In genomic region chr12:55931780-55932545, GRCh38 we compare ENCODE assay signal across 8 cellular contexts. TPM values are rescaled to one million over a fixed set of nuclear protein-coding genes. Genes with fewer than 3 reads are reported as not detected.
A peak's percentile ranks its signal among the peaks of the same experiment; 100 is the strongest.
DNase-seq lines count a peak whose midpoint lies in the region; ATAC-seq and TF ChIP-seq lines count a peak whose summit lies in the region.

No MANE protein-coding gene starts in this region.

- no peaks in the 10 kb centered on the region for H3K27me3 ChIP-seq in HL-60 (ENCODE audit: insufficient read depth, poor library complexity, severe bottlenecking)
- no peaks in the 10 kb centered on the region for H3K27me3 ChIP-seq in thymus (ENCODE audit: control insufficient read depth, insufficient read depth)

- H3K4me1 Mint-ChIP-seq in CD14-positive monocyte = peaks cover 61% of the 10 kb centered on the region
- H3K4me1 Mint-ChIP-seq in activated CD4-positive, alpha-beta memory T cell treated with anti-CD3 and anti-CD28 coated beads for 36 hours (ENCODE audit: low read depth) = peaks cover 55% of the 10 kb centered on the region

- CTCF ChIA-PET in activated CD4-positive, alpha-beta memory T cell treated with anti-CD3 and anti-CD28 coated beads for 36 hours (lab: Charles Lee) = interaction anchor here (1.1 to 10.8 kb wide), 5 partner anchors 8 to 192 kb away, joined by 3 to 130 read pairs (median 11); partner anchors contain the start of genes GDF11, ORMDL2 and SARNP

- peak overlapping the region; percentile 61 for H3K4me3 ChIP-seq in HL-60 (replicated peaks; ENCODE audit: insufficient read depth, low read length)
- H3K4me3 ChIP-seq in mesodermal cell (ENCODE audit: extremely low read depth, insufficient read depth, low read length, poor library complexity, severe bottlenecking) = peak overlapping the region; percentile 62
- peak overlapping the region; percentile 70 for H3K4me3 ChIP-seq in thymus (ENCODE audit: low read length)

- H3K9me3 Mint-ChIP-seq in CD14-positive monocyte = no peaks in the 10 kb centered on the region
- no peaks in the 10 kb centered on the region for H3K9me3 Mint-ChIP-seq in activated CD4-positive, alpha-beta memory T cell treated with anti-CD3 and anti-CD28 coated beads for 36 hours

- no peaks in the 10 kb centered on the region for H3K9me3 ChIP-seq in mesodermal cell (ENCODE audit: control insufficient read depth, low read length)
- no peaks in the 10 kb centered on the region for H3K9me3 ChIP-seq in thymus (ENCODE audit: control insufficient read depth)

- H3K4me3 Mint-ChIP-seq in CD14-positive monocyte = peak overlapping the region; percentile 97 to 99
- H3K4me3 Mint-ChIP-seq in activated CD4-positive, alpha-beta memory T cell treated with anti-CD3 and anti-CD28 coated beads for 36 hours = peak overlapping the region; percentile 96

- 1 to 4% methylated on average over 26 to 40 of the region's 60 CpGs for WGBS in mesodermal cell (ENCODE audit: insufficient coverage in 2 of 2), 2 experiments
- under 1% methylated on average over 60 of the region's 60 CpGs for WGBS in thymus

- H3K27ac Mint-ChIP-seq in CD14-positive monocyte = peak overlapping the region; percentile 85 to 99 (median 94)
- peak overlapping the region; percentile 98 for H3K27ac Mint-ChIP-seq in activated CD4-positive, alpha-beta memory T cell treated with anti-CD3 and anti-CD28 coated beads for 36 hours

- intact Hi-C loops in CD14-positive monocyte (cut with micrococcal nuclease) = loop anchor here in 1 of 2 donors (5.0 kb wide), 1 partner anchor 35 kb away; the partner anchor contains the start of genes CDK2 and PMEL
- intact Hi-C loops in activated CD4-positive, alpha-beta memory T cell treated with anti-CD3 and anti-CD28 coated beads for 36 hours (cut with micrococcal nuclease) = loop anchor here (1.0 to 10.0 kb wide), 5 partner anchors 33 to 949 kb away; partner anchors contain the start of genes MYL6B, PA2G4 and PTGES3

- H3K27ac ChIP-seq in HL-60 (replicated peaks) (peak overlapping the region; percentile 62), epithelial cell of prostate (peak overlapping the region; percentile 99), mesodermal cell (ENCODE audit: low read depth, low read length, severe bottlenecking) (peak overlapping the region; percentile 45), thymus (ENCODE audit: low read depth) (peak overlapping the region; percentile 94)

- peaks cover 13 to 17% of the 10 kb centered on the region in 2 donors for H3K36me3 Mint-ChIP-seq in CD14-positive monocyte
- peaks cover 62% of the 10 kb centered on the region for H3K36me3 Mint-ChIP-seq in activated CD4-positive, alpha-beta memory T cell treated with anti-CD3 and anti-CD28 coated beads for 36 hours

- H3K4me1 ChIP-seq in mesodermal cell (ENCODE audit: control insufficient read depth, insufficient read depth, low read length, poor library complexity, severe bottlenecking) (peaks cover 42% of the 10 kb centered on the region), thymus (ENCODE audit: control insufficient read depth, insufficient read depth, low read length) (peaks cover 23% of the 10 kb centered on the region)

- H3K36me3 ChIP-seq in mesodermal cell (ENCODE audit: control insufficient read depth, insufficient read depth, low read length) = peaks cover under 1% of the 10 kb centered on the region
- H3K36me3 ChIP-seq in thymus (ENCODE audit: control insufficient read depth, insufficient read depth) = peaks cover 24% of the 10 kb centered on the region

- DNase-seq in CD14-positive monocyte (ENCODE audit: low spot score) (no peak), HL-60 (ENCODE audit: low read depth in 1 of 2, low spot score in 1 of 2) (peak in 1 of 2 experiments; percentile 5), epithelial cell of prostate (ENCODE audit: low read depth, low spot score) (no peak)
- peak; percentile 47 for DNase-seq in activated CD4-positive, alpha-beta memory T cell treated with anti-CD3 and anti-CD28 coated beads for 36 hours

- peaks cover 0 to 3% (median 1%) of the 10 kb centered on the region in 3 donors for H3K27me3 Mint-ChIP-seq in CD14-positive monocyte (ENCODE audit: low read depth in 3 of 3)
- H3K27me3 Mint-ChIP-seq in activated CD4-positive, alpha-beta memory T cell treated with anti-CD3 and anti-CD28 coated beads for 36 hours = no peaks in the 10 kb centered on the region

- TF ChIP-seq CTCF in CD14-positive monocyte (IDR thresholded peaks at IDR 0.05) (no peak), HL-60 (IDR thresholded peaks at IDR 0.05; ENCODE audit: insufficient read depth, low read length) (no peak)

- ATAC-seq in GM19023 (IDR thresholded peaks at IDR 0.05; ENCODE audit: unreplicated experiment) = no peak
- no peak for ATAC-seq in GM19328 (IDR thresholded peaks at IDR 0.05; ENCODE audit: unreplicated experiment)

- POLR2A ChIA-PET in activated CD4-positive, alpha-beta memory T cell treated with anti-CD3 and anti-CD28 coated beads for 36 hours (lab: Charles Lee) = interaction anchor here (0.6 to 1.2 kb wide), 5 partner anchors 14 to 114 kb away, joined by 3 to 4 read pairs (median 3); partner anchors contain the start of genes ORMDL2 and SARNP

RNA-seq across cellular contexts. Expression of gene DGKA, which starts 1.0 kb away (rescaled TPM):
- polyA plus RNA-seq in CD14-positive monocyte (10 to 100 TPM; 16.0 to 21.4 TPM), thymus (381 TPM)
- total RNA-seq in activated CD4-positive, alpha-beta memory T cell treated with anti-CD3 and anti-CD28 coated beads for 36 hours = 100 to 1,000 TPM; 348 to 383 TPM
- polyA plus RNA-seq in mesodermal cell (2013, experiment 1 of 2) = 69.6 TPM
- 61.0 TPM for polyA plus RNA-seq in mesodermal cell (2013, experiment 2 of 2)

RNA-seq across cellular contexts. Expression of gene PYM1, which starts 4.3 kb away (rescaled TPM):
- 10 to 100 TPM; 39.5 to 47.1 TPM for polyA plus RNA-seq in CD14-positive monocyte
- 10 to 100 TPM; 31.6 to 33.0 TPM for total RNA-seq in activated CD4-positive, alpha-beta memory T cell treated with anti-CD3 and anti-CD28 coated beads for 36 hours
- 63.4 TPM for polyA plus RNA-seq in mesodermal cell (2013, experiment 1 of 2)
- 59.8 TPM for polyA plus RNA-seq in mesodermal cell (2013, experiment 2 of 2)
- polyA plus RNA-seq in thymus = 57.9 TPM

RNA-seq across cellular contexts. Expression of gene PMEL, which starts 33.9 kb away (rescaled TPM):
- polyA plus RNA-seq in CD14-positive monocyte = under 1 TPM; 0.40 to 0.54 TPM
- total RNA-seq in activated CD4-positive, alpha-beta memory T cell treated with anti-CD3 and anti-CD28 coated beads for 36 hours = 1 to 10 TPM in 1 of 2 experiments, under 1 TPM in 1; 0.94 to 1.5 TPM
- 48.8 TPM for polyA plus RNA-seq in mesodermal cell (2013, experiment 1 of 2)
- polyA plus RNA-seq in mesodermal cell (2013, experiment 2 of 2) = 27.0 TPM
- 0.94 TPM for polyA plus RNA-seq in thymus

RNA-seq across cellular contexts. Expression of gene CDK2, which starts 34.7 kb away (rescaled TPM):
- 1 to 10 TPM; 4.1 to 4.7 TPM for polyA plus RNA-seq in CD14-positive monocyte
- 100 to 1,000 TPM; 121 to 127 TPM for total RNA-seq in activated CD4-positive, alpha-beta memory T cell treated with anti-CD3 and anti-CD28 coated beads for 36 hours
- 51.1 TPM for polyA plus RNA-seq in mesodermal cell (2013, experiment 1 of 2)
- 49.6 TPM for polyA plus RNA-seq in mesodermal cell (2013, experiment 2 of 2)
- 22.3 TPM for polyA plus RNA-seq in thymus

RNA-seq across cellular contexts. Expression of gene RAB5B, which starts 41.9 kb away (rescaled TPM):
- polyA plus RNA-seq in CD14-positive monocyte = 10 to 100 TPM; 48.5 to 63.0 TPM
- 10 to 100 TPM; 44.8 to 46.4 TPM for total RNA-seq in activated CD4-positive, alpha-beta memory T cell treated with anti-CD3 and anti-CD28 coated beads for 36 hours
- polyA plus RNA-seq in mesodermal cell (2013, experiment 1 of 2) = 108 TPM
- polyA plus RNA-seq in mesodermal cell (2013, experiment 2 of 2) = 91.2 TPM
- 63.1 TPM for polyA plus RNA-seq in thymus

Comparison
In these comparisons a context has a peak if more than half of its experiments do, and no peak if none do; other contexts are left out.
1. H3K27ac ChIP-seq: peak in every context shown above with its lines; median percentile 99 in epithelial cell of prostate; 94 in thymus; 62 in HL-60; 45 in mesodermal cell.
2. RNA of gene DGKA, which starts 1.0 kb away (polyA plus RNA-seq): 381 TPM in thymus (single experiment); 16.0 to 21.4 TPM in CD14-positive monocyte; every median in the first group is over 10 times any median in the second.
3. Peak in every context shown above with its lines, with median percentiles within 50 percentile points of each other: H3K4me3 ChIP-seq.